29 cellular contexts compared by ENCODE assay signal in the genomic region with DNA sequence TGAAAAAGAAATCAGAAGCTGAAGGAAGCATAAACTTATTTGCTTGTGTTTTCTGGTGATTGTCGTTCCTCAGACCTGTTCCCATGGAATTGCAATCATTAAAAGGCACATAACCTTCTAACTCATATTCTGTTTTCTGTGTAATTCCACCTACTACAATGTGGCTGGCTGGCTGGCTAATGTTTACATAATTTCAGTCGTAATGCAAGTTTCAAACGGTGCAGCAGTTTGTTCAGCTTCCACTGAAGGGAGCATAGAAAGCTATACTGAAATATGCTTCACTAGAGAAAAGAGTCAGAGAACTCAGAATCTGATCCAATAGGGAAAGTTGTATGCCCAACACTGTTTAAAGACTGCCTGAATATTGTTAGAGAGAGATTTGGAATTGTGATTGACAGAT. TPM values are rescaled to one million over a fixed set of nuclear protein-coding genes. Genes with fewer than 3 reads are reported as not detected.
"Had no signal": no experiment of that assay in that cellular context is flagged by ENCODE, and none has a peak within 500 bp of the region (broad histone marks: within the 10 kb centered on the region; RNA-seq: fewer than 3 reads in every experiment).

No MANE protein-coding gene starts in this region.

- H3K27me3 ChIP-seq: ascending aorta, breast epithelium, cardiac muscle cell, esophagus squamous epithelium had no signal

- H3K36me3 ChIP-seq: ascending aorta, breast epithelium, cardiac muscle cell, colonic mucosa, esophagus squamous epithelium had no signal

- H3K4me3 ChIP-seq: ascending aorta, breast epithelium, cardiac muscle cell, colonic mucosa, esophagus squamous epithelium had no signal

- H3K27ac ChIP-seq: ascending aorta, breast epithelium, cardiac muscle cell, colonic mucosa, epithelial cell of prostate, esophagus squamous epithelium had no signal

- FAIRE-seq: endometrium, endothelial cell of umbilical vein, frontal cortex had no signal

- H3K4me1 ChIP-seq: ascending aorta, breast epithelium, colonic mucosa, esophagus squamous epithelium had no signal

- H3K9me3 ChIP-seq: ascending aorta, breast epithelium, colonic mucosa, esophagus squamous epithelium had no signal

- DNase-seq: activated CD4-positive, alpha-beta memory T cell treated with anti-CD3 and anti-CD28 coated beads for 36 hours; activated CD4-positive, alpha-beta T cell treated with anti-CD3 and anti-CD28 coated beads for 36 hours; activated CD4-positive, alpha-beta T cell treated with anti-CD3 and anti-CD28 coated beads, Interleukin-2, amount 10 ng/mL, durations not matched to agents 24 days and 14 days; activated CD4-positive, CD25-positive, alpha-beta regulatory T cell; activated CD4-positive, CD25-positive, alpha-beta regulatory T cell treated with anti-CD3 and anti-CD28 coated beads, Interleukin-2, amount 50 U/mL, for 72 hours; activated effector memory CD4-positive, alpha-beta T cell treated with anti-CD3 and anti-CD28 coated beads, Interleukin-2, amount 50 U/mL, for 16 hours; activated naive CD4-positive, alpha-beta T cell; activated naive CD4-positive, alpha-beta T cell treated with anti-CD3 and anti-CD28 coated beads, Interleukin-2, amount 10 ng/mL, durations not matched to agents 7 days and 5 days; activated naive CD8-positive, alpha-beta T cell treated with anti-CD3 and anti-CD28 coated beads, Interleukin-2, amount 10 ng/mL, durations not matched to agents 7 days and 5 days; activated T-cell treated with anti-CD3 and anti-CD28 coated beads, Interleukin-2, amount 50 U/mL, for 4 hours; central memory CD4-positive, alpha-beta T cell; cerebellar nuclear complex; colonic mucosa; effector CD8-positive, alpha-beta T cell; esophagus squamous epithelium; foreskin fibroblast; head of caudate nucleus; T-helper 2 cell had no signal

- ATAC-seq: activated CD4-positive, alpha-beta T cell treated with anti-CD3 and anti-CD28 coated beads for 36 hours; activated naive CD4-positive, alpha-beta T cell treated with anti-CD3 and anti-CD28 coated beads, Interleukin-2, amount 50 U/mL, for 72 hours; activated T-cell treated with anti-CD3 and anti-CD28 coated beads, Interleukin-2, amount 50 U/mL, for 4 hours had no signal

RNA-seq across cellular contexts. Expression of gene SCN7A, which starts 27.1 kb away (rescaled TPM):
- total RNA-seq: activated CD4-positive, alpha-beta memory T cell treated with anti-CD3 and anti-CD28 coated beads for 36 hours; activated CD4-positive, alpha-beta T cell treated with anti-CD3 and anti-CD28 coated beads for 36 hours; activated CD4-positive, alpha-beta T cell treated with anti-CD3 and anti-CD28 coated beads, Interleukin-2, amount 10 ng/mL, durations not matched to agents 24 days and 14 days; activated naive CD4-positive, alpha-beta T cell treated with anti-CD3 and anti-CD28 coated beads, Interleukin-2, amount 50 U/mL, for 72 hours; activated naive CD8-positive, alpha-beta T cell treated with anti-CD3 and anti-CD28 coated beads, Interleukin-2, amount 10 ng/mL, durations not matched to agents 7 days and 5 days; activated T-helper 2 cell treated with anti-CD3 and anti-CD28 coated beads, Interferon-gamma antibody, Interleukin-2, Interleukin-4, amounts not matched to agents 10 μg/mL and 5 μg/mL and 100 μg/mL, durations not matched to agents 14 hours and 24 hours and 36 hours; dermis microvascular lymphatic vessel endothelial cell; endothelial cell of umbilical vein; T-helper 1 cell treated with Interleukin-12 subunit alpha and Interleukin-12 subunit beta and Interleukin-4 antibody, amounts not matched to agents 30 ng/mL and 1 ng/mL, for 36 hours had no signal
- polyA plus RNA-seq: endothelial cell of umbilical vein had no signal
